Comparison of ENCODE assay signal across 8 cellular contexts in genomic region chr1:161071886-161072371, GRCh38. TPM values are rescaled to one million over a fixed set of nuclear protein-coding genes. Genes with fewer than 3 reads are reported as not detected.
DNase-seq lines count a peak whose midpoint lies in the region; ATAC-seq and TF ChIP-seq lines count a peak whose summit lies in the region.

No MANE protein-coding gene starts in this region.

- H3K79me2 ChIP-seq in GM23338 (replicated peaks; ENCODE audit: insufficient read depth): no peaks in the 10 kb centered on the region
- H3K79me2 ChIP-seq in hepatocyte: no peaks in the 10 kb centered on the region

- no peaks in the 10 kb centered on the region for H3K9me3 Mint-ChIP-seq in GM23338
- peaks cover 2% of the 10 kb centered on the region for H3K9me3 Mint-ChIP-seq in activated naive CD8-positive, alpha-beta T cell treated with anti-CD3 and anti-CD28 coated beads for 36 hours

- H3K4me1 ChIP-seq in GM23338 (ENCODE audit: insufficient read depth) (0 out of 2 replicates have a peak, but pooled peaks cover 4% of the 10 kb centered on the region), hepatocyte (ENCODE audit: insufficient read depth) (no peaks in the 10 kb centered on the region)

- H3K4me3 ChIP-seq in GM23338 (no peak overlapping the region), hepatocyte (no peak overlapping the region)

- H3K36me3 Mint-ChIP-seq in GM23338 (ENCODE audit: low read depth): no peaks in the 10 kb centered on the region
- H3K36me3 Mint-ChIP-seq in activated naive CD8-positive, alpha-beta T cell treated with anti-CD3 and anti-CD28 coated beads for 36 hours: peaks cover 23% of the 10 kb centered on the region

- H3K27ac ChIP-seq in GM23338 (ENCODE audit: low read depth) (no peak overlapping the region), RWPE1 (peak overlapping the region; percentile 77; the same call in 1 of the 2 replicates), hepatocyte (no peak overlapping the region)

- H3K4me2 ChIP-seq in GM23338: no peak overlapping the region
- no peak overlapping the region for H3K4me2 ChIP-seq in hepatocyte

- H2AFZ ChIP-seq in GM23338 (no peak overlapping the region), hepatocyte (no peak overlapping the region)

- H3K4me3 Mint-ChIP-seq in GM23338: no peak overlapping the region
- H3K4me3 Mint-ChIP-seq in activated naive CD8-positive, alpha-beta T cell treated with anti-CD3 and anti-CD28 coated beads for 36 hours: no peak overlapping the region

- CTCF ChIA-PET in RWPE1 (lab: Yijun Ruan, JAX): interaction anchor here (0.6 to 6.8 kb wide), 10 partner anchors 11 to 120 kb away, joined by 3 to 75 read pairs (median 3); partner anchors contain the start of genes KLHDC9 and NECTIN4

- no peaks in the 10 kb centered on the region for H3K27me3 ChIP-seq in GM23338 (ENCODE audit: insufficient read depth)
- no peaks in the 10 kb centered on the region for H3K27me3 ChIP-seq in hepatocyte

- H4K20me1 ChIP-seq in GM23338 (replicated peaks; ENCODE audit: insufficient read depth): no peaks in the 10 kb centered on the region
- H4K20me1 ChIP-seq in hepatocyte (ENCODE audit: insufficient read depth, poor library complexity, severe bottlenecking): no peaks in the 10 kb centered on the region

- intact Hi-C loops in posterior vena cava (cut with DNase I): no loop called here

- H3K9me2 ChIP-seq in GM23338 (ENCODE audit: insufficient read depth) (no peaks in the 10 kb centered on the region), hepatocyte (replicated peaks; ENCODE audit: insufficient read depth) (no peaks in the 10 kb centered on the region)

- no peak overlapping the region for H3K27ac Mint-ChIP-seq in GM23338
- H3K27ac Mint-ChIP-seq in activated naive CD8-positive, alpha-beta T cell treated with anti-CD3 and anti-CD28 coated beads for 36 hours: peak overlapping the region; percentile 11

- H3K27me3 Mint-ChIP-seq in GM23338 (ENCODE audit: insufficient read depth, low read depth, poor library complexity): peaks cover 12% of the 10 kb centered on the region
- H3K27me3 Mint-ChIP-seq in activated naive CD8-positive, alpha-beta T cell treated with anti-CD3 and anti-CD28 coated beads for 36 hours: no peaks in the 10 kb centered on the region

- H3K36me3 ChIP-seq in GM23338 (ENCODE audit: insufficient read depth): no peaks in the 10 kb centered on the region
- no peaks in the 10 kb centered on the region for H3K36me3 ChIP-seq in hepatocyte (replicated peaks; ENCODE audit: insufficient read depth, low read depth)

- H3K4me1 Mint-ChIP-seq in GM23338: peaks cover 5% of the 10 kb centered on the region; the same call in 2 of the 3 replicates
- peaks cover 40% of the 10 kb centered on the region for H3K4me1 Mint-ChIP-seq in activated naive CD8-positive, alpha-beta T cell treated with anti-CD3 and anti-CD28 coated beads for 36 hours

- DNase-seq in AML-193 (lab: John Stamatoyannopoulos, UW) (peak; percentile 67 to 74), GM23338 (ENCODE audit: low spot score) (peak; percentile 82), RWPE1 (ENCODE audit: low spot score) (peak; percentile 64), hepatocyte (ENCODE audit: low spot score) (peak; percentile 74), NCI-H2171 (lab: John Stamatoyannopoulos, UW) (no peak), posterior vena cava (ENCODE audit: low spot score) (no peak)
- peak; percentile 54 for DNase-seq in activated naive CD8-positive, alpha-beta T cell treated with anti-CD3 and anti-CD28 coated beads for 36 hours
- DNase-seq in stimulated activated CD4-positive, alpha-beta T cell treated with anti-CD3 and anti-CD28 coated beads, Interleukin-4, amount 100 ng/mL, for 4 hours: peak; percentile 33 to 38

- peak; percentile 83 for ATAC-seq in GM23338

- POLR2A ChIA-PET in RWPE1 (lab: Yijun Ruan, JAX; ENCODE audit: low non-redundant PET): no interaction called here

- H3K9me3 ChIP-seq in hepatocyte (ENCODE audit: low read depth): no peaks in the 10 kb centered on the region

- H3F3A ChIP-seq in GM23338 (replicated peaks; ENCODE audit: low read depth): no peaks in the 10 kb centered on the region

- TF ChIP-seq CTCF in GM23338 (conservative IDR thresholded peaks at IDR 0.05; ENCODE audit: low read depth in 2 of 2) (peak; percentile 65 to 78), RWPE1 (conservative IDR thresholded peaks at IDR 0.05; ENCODE audit: low read depth) (peak; percentile 51), hepatocyte (IDR thresholded peaks at IDR 0.05; ENCODE audit: poor library complexity) (peak; percentile 59)

- 61% methylated on average over 9 of the region's 9 CpGs for WGBS in hepatocyte (ENCODE audit: low lambda C conversion rate, missing lambda C conversion rate)

TF ChIP-seq in GM23338, 12 proteins besides CTCF, POLR2A, EP300 and RAD21 (continues in another document):
- TF ChIP-seq EZH2 (IDR thresholded peaks at IDR 0.05; ENCODE audit: low read depth, unreplicated experiment) (no peak), JUNB (IDR thresholded peaks at IDR 0.05; ENCODE audit: unreplicated experiment) (no peak), NANOG (IDR thresholded peaks at IDR 0.05; ENCODE audit: borderline replicate concordance) (no peak), REST (IDR thresholded peaks at IDR 0.05; ENCODE audit: unreplicated experiment) (no peak), ETS1 (IDR thresholded peaks at IDR 0.05) (no peak), EZH2phosphoT487 (IDR thresholded peaks at IDR 0.05; ENCODE audit: unreplicated experiment) (no peak), POLR2AphosphoS5 (IDR thresholded peaks at IDR 0.05; ENCODE audit: low read depth) (no peak)

RNA-seq across cellular contexts. Expression of gene ARHGAP30, which starts 2.2 kb away (rescaled TPM):
- total RNA-seq in GM23338 (2014; rRNA removed; shearing (Covaris generic)): 0.19 TPM in 1 of 2 replicates, not detected in the other
- polyA plus RNA-seq in GM23338 (2016; fragmentation: Nextera tagmentation; extraction: Ambion mirVana) (0.45 and 1.0 TPM in 2 replicates), hepatocyte (1.4 and 1.7 TPM in 2 replicates)
- total RNA-seq in activated naive CD8-positive, alpha-beta T cell treated with anti-CD3 and anti-CD28 coated beads for 36 hours: 100 to 1,000 TPM; 146 to 157 TPM
- total RNA-seq in hepatocyte (0.52 and 0.80 TPM in 2 replicates), posterior vena cava (10 to 100 TPM; 10.5 to 15.2 TPM)

RNA-seq across cellular contexts. Expression of gene NECTIN4, which starts 17.4 kb away (rescaled TPM):
- total RNA-seq in GM23338 (2014; rRNA removed; shearing (Covaris generic)): not detected in 2 replicates
- polyA plus RNA-seq in GM23338 (2016; fragmentation: Nextera tagmentation; extraction: Ambion mirVana): 0.16 and 0.42 TPM in 2 replicates
- total RNA-seq in activated naive CD8-positive, alpha-beta T cell treated with anti-CD3 and anti-CD28 coated beads for 36 hours: under 1 TPM; 0.12 to 0.16 TPM
- 5.9 and 7.0 TPM in 2 replicates for total RNA-seq in hepatocyte
- 8.5 and 12.7 TPM in 2 replicates for polyA plus RNA-seq in hepatocyte
- total RNA-seq in posterior vena cava: under 1 TPM in 1 of 2 donors, not detected in 1; 0.19 TPM

RNA-seq across cellular contexts. Expression of gene USF1, which starts 26.2 kb away (rescaled TPM):
- 71.7 and 74.8 TPM in 2 replicates for total RNA-seq in GM23338 (2014; rRNA removed; shearing (Covaris generic))
- 23.6 and 23.8 TPM in 2 replicates for polyA plus RNA-seq in GM23338 (2016; fragmentation: Nextera tagmentation; extraction: Ambion mirVana)
- 10 to 100 TPM; 57.0 to 62.0 TPM for total RNA-seq in activated naive CD8-positive, alpha-beta T cell treated with anti-CD3 and anti-CD28 coated beads for 36 hours
- total RNA-seq in hepatocyte: 62.1 and 85.1 TPM in 2 replicates
- polyA plus RNA-seq in hepatocyte: 11.9 and 23.2 TPM in 2 replicates
- total RNA-seq in posterior vena cava: 10 to 100 TPM; 33.5 to 40.0 TPM

RNA-seq across cellular contexts. Expression of gene KLHDC9, which starts 26.2 kb away (rescaled TPM):
- 5.6 and 6.3 TPM in 2 replicates for total RNA-seq in GM23338 (2014; rRNA removed; shearing (Covaris generic))
- 6.6 and 7.2 TPM in 2 replicates for polyA plus RNA-seq in GM23338 (2016; fragmentation: Nextera tagmentation; extraction: Ambion mirVana)
- under 1 TPM; 0.33 to 0.46 TPM for total RNA-seq in activated naive CD8-positive, alpha-beta T cell treated with anti-CD3 and anti-CD28 coated beads for 36 hours
- 1.4 and 3.9 TPM in 2 replicates for total RNA-seq in hepatocyte
- polyA plus RNA-seq in hepatocyte: 4.5 and 7.4 TPM in 2 replicates
- 1 to 10 TPM; 2.4 to 4.2 TPM for total RNA-seq in posterior vena cava

RNA-seq across cellular contexts. Expression of gene TSTD1, which starts 33.2 kb away (rescaled TPM):
- 94.9 and 102 TPM in 2 replicates for total RNA-seq in GM23338 (2014; rRNA removed; shearing (Covaris generic))
- 244 and 257 TPM in 2 replicates for polyA plus RNA-seq in GM23338 (2016; fragmentation: Nextera tagmentation; extraction: Ambion mirVana)
- 10 to 100 TPM; 44.8 to 45.7 TPM for total RNA-seq in activated naive CD8-positive, alpha-beta T cell treated with anti-CD3 and anti-CD28 coated beads for 36 hours
- 30.8 and 36.3 TPM in 2 replicates for total RNA-seq in hepatocyte
- polyA plus RNA-seq in hepatocyte: 101 and 102 TPM in 2 replicates
- total RNA-seq in posterior vena cava: 10 to 100 TPM in 1 of 2 donors, 1 to 10 TPM in 1; 4.5 to 12.5 TPM

Comparison
In these comparisons a context has a peak if more than half of its experiments do, and no peak if none do; other contexts are left out.
1. DNase-seq: peak in AML-193 (2 of 2), GM23338 (single experiment), RWPE1 (single experiment), activated naive CD8-positive, alpha-beta T cell treated with anti-CD3 and anti-CD28 coated beads for 36 hours (single experiment), hepatocyte (single experiment) and stimulated activated CD4-positive, alpha-beta T cell treated with anti-CD3 and anti-CD28 coated beads, Interleukin-4, amount 100 ng/mL, for 4 hours (2 of 2); none in NCI-H2171 (single experiment) and posterior vena cava (single experiment).
2. RNA of gene ARHGAP30, which starts 2.2 kb away (total RNA-seq): 146 to 157 TPM in activated naive CD8-positive, alpha-beta T cell treated with anti-CD3 and anti-CD28 coated beads for 36 hours; 10.5 to 15.2 TPM in posterior vena cava, 0.52 to 0.80 TPM in hepatocyte and 0.19 TPM in GM23338; every median in the first group is over 4 times any median in the second.
3. Peak in every context shown above with its lines, with median percentiles within 50 percentile points of each other: CTCF ChIP-seq.